ENCODE assay signal across 21 cellular contexts in genomic region chr18:2508678-2509077, GRCh38.
A peak's percentile ranks its signal among the peaks of the same experiment; 100 is the strongest.
DNase-seq lines count a peak whose midpoint lies in the region; ATAC-seq, FAIRE-seq and TF ChIP-seq lines count a peak whose summit lies in the region.
"Had no signal": no experiment of that assay in that cellular context is flagged by ENCODE, and none has a peak within 500 bp of the region (broad histone marks: within the 10 kb centered on the region; RNA-seq: fewer than 3 reads in every experiment).

No MANE protein-coding gene starts in this region.

- H3K79me2 ChIP-seq in mammary epithelial cell (ENCODE audit: insufficient read depth, low read length) (no peaks in the 10 kb centered on the region), OCI-LY7 (ENCODE audit: insufficient read depth, low read depth, low read length) (no peaks in the 10 kb centered on the region)

- H3K9ac ChIP-seq in mammary epithelial cell (ENCODE audit: insufficient read depth, low read length) = no peak overlapping the region

- BruUV-seq in mammary epithelial cell (replicated peaks; lab: Mats Ljungman, UMichigan) (no TSS peak), MCF 10A (replicated peaks; lab: Mats Ljungman, UMichigan) (no TSS peak), OCI-LY7 (replicated peaks; lab: Mats Ljungman, UMichigan) (no TSS peak)

- in situ Hi-C loops in mammary epithelial cell (cut with MboI; ENCODE audit: low sequenced_read_pairs in 2 of 2) = no loop called here

- H4K20me1 ChIP-seq in mammary epithelial cell (ENCODE audit: insufficient read depth, low read length) (no peaks in the 10 kb centered on the region), OCI-LY7 (ENCODE audit: insufficient read depth, low read length) (no peaks in the 10 kb centered on the region)

- 51% methylated on average over 3 of the region's 3 CpGs for WGBS in mammary epithelial cell (ENCODE audit: low coverage, missing lambda C conversion rate)

- peak overlapping the region; percentile 43 for H3K4me2 ChIP-seq in mammary epithelial cell (ENCODE audit: insufficient read depth, low read depth, low read length)
- no peak overlapping the region for H3K4me2 ChIP-seq in OCI-LY7 (ENCODE audit: low read length)

- intact Hi-C loops in mammary epithelial cell (cut with micrococcal nuclease) = loop anchor here (10.0 kb wide), 1 partner anchor 64 kb away; no protein-coding TSS in a partner anchor
- intact Hi-C loops in MCF 10A (cut with micrococcal nuclease) = no loop called here
- intact Hi-C loops in OCI-LY7 (cut with micrococcal nuclease; ENCODE audit: unreplicated experiment) = no loop called here

- H3K27me3 Mint-ChIP-seq in MCF 10A (ENCODE audit: insufficient read depth, unreplicated experiment) (no peaks in the 10 kb centered on the region), T-cell (no peaks in the 10 kb centered on the region)
- H3K27me3 Mint-ChIP-seq: CD4-positive, CD25-positive, alpha-beta regulatory T cell had no signal

- no peaks in the 10 kb centered on the region for H3K9me3 Mint-ChIP-seq in MCF 10A (ENCODE audit: unreplicated experiment)
- no peaks in the 10 kb centered on the region for H3K9me3 Mint-ChIP-seq in T-cell
- H3K9me3 Mint-ChIP-seq: HFFc6 had no signal

- no peaks in the 10 kb centered on the region for H3K9me2 ChIP-seq in OCI-LY7 (ENCODE audit: insufficient read depth, low read length)

- H3K9me3 ChIP-seq in mammary epithelial cell (replicated peaks; ENCODE audit: insufficient read depth, low read length) (no peaks in the 10 kb centered on the region), OCI-LY7 (ENCODE audit: low read length) (no peaks in the 10 kb centered on the region)
- H3K9me3 ChIP-seq: BE2C, Caco-2 had no signal

- dilution Hi-C loops in mammary epithelial cell (cut with HindIII; ENCODE audit: low sequenced_read_pairs) = no loop called here

- CTCF ChIA-PET in mammary epithelial cell (lab: Charles Lee; ENCODE audit: low non-redundant PET) = no interaction called here
- CTCF ChIA-PET in MCF 10A (lab: Yijun Ruan, JAX) = no interaction called here
- CTCF ChIA-PET in OCI-LY7 (lab: Charles Lee; ENCODE audit: unreplicated experiment) = interaction anchor here (0.5 kb wide), 1 partner anchor 166 kb away, joined by 3 read pairs; no protein-coding TSS in a partner anchor
- CTCF ChIA-PET in T-cell (lab: Charles Lee) = no interaction called here

- no peaks in the 10 kb centered on the region for H3K36me3 ChIP-seq in mammary epithelial cell (ENCODE audit: insufficient read depth, low read length)
- no peaks in the 10 kb centered on the region for H3K36me3 ChIP-seq in OCI-LY7 (ENCODE audit: insufficient read depth, low read length)
- H3K36me3 ChIP-seq: BE2C had no signal

- H3K27ac ChIP-seq in mammary epithelial cell (ENCODE audit: insufficient read depth, low read depth, low read length) (no peak overlapping the region), OCI-LY7 (ENCODE audit: low read depth, low read length, poor library complexity, severe bottlenecking) (no peak overlapping the region)
- H3K27ac ChIP-seq: HL-60 had no signal

- FAIRE-seq in GM19239 (lab: Jason Lieb, UNC) = no peak
- FAIRE-seq: A204.1, GM12878 had no signal

- TF ChIP-seq CTCF in mammary epithelial cell (conservative IDR thresholded peaks at IDR 0.05 in 1 of 2, IDR thresholded peaks at IDR 0.05 in 1 of 2; ENCODE audit: extremely low read depth in 1 of 2, insufficient read depth in 1 of 2, low read depth in 1 of 2, low read length in 2 of 2) = no peak
- no peak for TF ChIP-seq CTCF in MCF 10A (IDR thresholded peaks at IDR 0.05; ENCODE audit: unreplicated experiment)
- no peak for TF ChIP-seq CTCF in OCI-LY7 (conservative IDR thresholded peaks at IDR 0.05; ENCODE audit: low read length)

- H3K4me3 Mint-ChIP-seq in MCF 10A (ENCODE audit: unreplicated experiment) (no peak overlapping the region), T-cell (no peak overlapping the region)
- H3K4me3 Mint-ChIP-seq: CD4-positive, CD25-positive, alpha-beta regulatory T cell; HFFc6 had no signal

- H3K27ac Mint-ChIP-seq in MCF 10A (ENCODE audit: low read depth, unreplicated experiment) (no peak overlapping the region), T-cell (no peak overlapping the region)
- H3K27ac Mint-ChIP-seq: CD4-positive, CD25-positive, alpha-beta regulatory T cell; HFFc6 had no signal

- H3K4me3 ChIP-seq in mammary epithelial cell (replicated peaks in 1 of 3; ENCODE audit: insufficient read depth in 1 of 3, low read depth in 2 of 3, low read length in 3 of 3) (no peak overlapping the region), OCI-LY7 (ENCODE audit: low read depth, low read length, poor library complexity, severe bottlenecking) (no peak overlapping the region)
- H3K4me3 ChIP-seq: GM12878 had no signal

- peak; percentile 66 for DNase-seq in mammary epithelial cell
- DNase-seq in MCF 10A (ENCODE audit: unreplicated experiment) = no peak
- DNase-seq in OCI-LY7 (ENCODE audit: low spot score) = no peak
- no peak for DNase-seq in T-cell
- DNase-seq in GM19239 (ENCODE audit: insufficient read length, low spot score) = no peak
- no peak for DNase-seq in NCI-H1436 (lab: John Stamatoyannopoulos, UW)
- DNase-seq: ACHN; BE2C; C1 segment of cervical spinal cord; Caco-2; CD4-positive, CD25-positive, alpha-beta regulatory T cell; DMS79 treated with DMSO at 0.1 percent for 48 hours; EL; GOT3; H7; HFFc6 had no signal

- H2AFZ ChIP-seq in mammary epithelial cell (ENCODE audit: low read depth, low read length) (peak overlapping the region; percentile 40), OCI-LY7 (ENCODE audit: low read length) (peak overlapping the region; percentile 70)

- H3K4me1 ChIP-seq in mammary epithelial cell (ENCODE audit: insufficient read depth, low read length) (peaks cover 7% of the 10 kb centered on the region), OCI-LY7 (ENCODE audit: insufficient read depth, low read length, poor library complexity, severe bottlenecking) (no peaks in the 10 kb centered on the region)
- H3K4me1 ChIP-seq: BE2C, Caco-2 had no signal

- H3K4me1 Mint-ChIP-seq in MCF 10A (ENCODE audit: insufficient read depth, unreplicated experiment) (no peaks in the 10 kb centered on the region), T-cell (no peaks in the 10 kb centered on the region)
- H3K4me1 Mint-ChIP-seq: CD4-positive, CD25-positive, alpha-beta regulatory T cell had no signal

- ATAC-seq in esophagus mucosa (peak; percentile 64), T-cell (replicated peaks in 1 of 4) (no peak)
- ATAC-seq: GM12878, HCT116 had no signal

- POLR2A ChIA-PET in MCF 10A (lab: Yijun Ruan, JAX) (no interaction called here), OCI-LY7 (lab: Charles Lee) (no interaction called here), T-cell (lab: Charles Lee) (no interaction called here)

- H3K36me3 Mint-ChIP-seq in MCF 10A (ENCODE audit: insufficient read depth, unreplicated experiment) (no peaks in the 10 kb centered on the region), T-cell (peaks cover 3% of the 10 kb centered on the region)
- H3K36me3 Mint-ChIP-seq: CD4-positive, CD25-positive, alpha-beta regulatory T cell had no signal

- H3K27me3 ChIP-seq in mammary epithelial cell (ENCODE audit: insufficient read depth, low read length) = no peaks in the 10 kb centered on the region
- H3K27me3 ChIP-seq: BE2C had no signal
